In genomic region chr19:15616627-15617270, GRCh38 we compare ENCODE assay signal across 2 cellular contexts.
A peak's percentile ranks its signal among the peaks of the same experiment; 100 is the strongest.
TF ChIP-seq lines count a peak whose summit lies in the region.

No MANE protein-coding gene starts in this region.

TF ChIP-seq in liver, 16 proteins besides CTCF, POLR2A, EP300 and RAD21:
- TF ChIP-seq FOXA2 (IDR thresholded peaks at IDR 0.05) = no peak
- TF ChIP-seq HNF4A (conservative IDR thresholded peaks at IDR 0.05) = peak; percentile 38 to 52

TF ChIP-seq in HepG2, 621 proteins besides CTCF, POLR2A, EP300 and RAD21:
- TF ChIP-seq ZBTB21 (CRISPR knock-in tag; IDR thresholded peaks at IDR 0.05) (no peak), ZNF83 (CRISPR knock-in tag; IDR thresholded peaks at IDR 0.05; ENCODE audit: borderline replicate concordance) (no peak), ZNF550 (CRISPR knock-in tag; IDR thresholded peaks at IDR 0.05; ENCODE audit: borderline replicate concordance) (no peak), JARID2 (CRISPR knock-in tag; IDR thresholded peaks at IDR 0.05; ENCODE audit: insufficient replicate concordance) (no peak), TBX3 (IDR thresholded peaks at IDR 0.05; ENCODE audit: borderline replicate concordance) (no peak), DRAP1 (CRISPR knock-in tag; IDR thresholded peaks at IDR 0.05) (no peak), CHD2 (IDR thresholded peaks at IDR 0.05; ENCODE audit: low read depth, low read length) (no peak), KMT2A (CRISPR knock-in tag; IDR thresholded peaks at IDR 0.05) (no peak)
